Comparison of ENCODE assay signal across 17 cellular contexts in the genomic region with DNA sequence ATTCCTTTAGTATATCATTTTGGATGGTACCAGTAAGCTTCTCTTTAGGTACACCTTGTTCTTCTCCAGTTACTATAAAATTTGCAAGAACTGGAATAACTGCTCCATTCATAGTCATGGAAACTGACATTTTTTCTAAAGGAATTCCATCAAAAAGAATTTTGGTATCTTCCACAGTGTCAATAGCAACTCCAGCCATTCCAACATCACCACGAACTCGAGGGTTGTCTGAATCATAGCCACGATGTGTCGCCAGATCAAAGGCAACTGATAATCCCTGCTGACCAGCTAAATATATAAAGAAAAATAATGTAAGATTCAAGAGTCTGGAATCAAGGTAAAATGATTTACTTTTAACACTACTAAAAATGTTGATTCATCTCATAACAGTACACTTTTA. TPM values are rescaled to one million over a fixed set of nuclear protein-coding genes. Genes with fewer than 3 reads are reported as not detected.
DNase-seq lines count a peak whose midpoint lies in the region; ATAC-seq and TF ChIP-seq lines count a peak whose summit lies in the region.
"Had no signal": no experiment of that assay in that cellular context is flagged by ENCODE, and none has a peak within 500 bp of the region (broad histone marks: within the 10 kb centered on the region; RNA-seq: fewer than 3 reads in every experiment).

No MANE protein-coding gene starts in this region.

- H2BK20ac ChIP-seq in IMR-90 (ENCODE audit: low read depth, low read length): no peak overlapping the region

- no peak overlapping the region for H3K27ac ChIP-seq in IMR-90 (ENCODE audit: insufficient read depth, low read length)
- no peak overlapping the region for H3K27ac ChIP-seq in esophagus squamous epithelium
- H3K27ac ChIP-seq: PC-9 had no signal

- no peak for TF ChIP-seq RAD21 in IMR-90 (IDR thresholded peaks at IDR 0.05; ENCODE audit: low read length)

- no peaks in the 10 kb centered on the region for H3K9me3 ChIP-seq in IMR-90 (ENCODE audit: control insufficient read depth, insufficient read depth, low read length)
- H3K9me3 ChIP-seq in esophagus squamous epithelium: no peaks in the 10 kb centered on the region

- TF ChIP-seq CTCF in IMR-90 (conservative IDR thresholded peaks at IDR 0.05; ENCODE audit: low read depth, low read length) (no peak), esophagus squamous epithelium (IDR thresholded peaks at IDR 0.05) (no peak), lower leg skin (IDR thresholded peaks at IDR 0.05) (no peak)

- H3K18ac ChIP-seq in IMR-90 (ENCODE audit: low read depth, low read length): no peak overlapping the region

- H3K27me3 ChIP-seq in IMR-90 (ENCODE audit: control insufficient read depth, insufficient read depth, low read length) (no peaks in the 10 kb centered on the region), esophagus squamous epithelium (no peaks in the 10 kb centered on the region)

- H3K23ac ChIP-seq in IMR-90 (ENCODE audit: low read depth, low read length): no peak overlapping the region

- no peak overlapping the region for H2AK9ac ChIP-seq in IMR-90 (replicated peaks; ENCODE audit: low read depth, low read length, poor library complexity)

- H3K4me1 ChIP-seq in IMR-90 (ENCODE audit: control insufficient read depth, insufficient read depth, low read length) (no peaks in the 10 kb centered on the region; the same call in 1 of the 2 replicates), esophagus squamous epithelium (peaks cover 0 to 31% (median 6%) of the 10 kb centered on the region in 3 donors)

- H4K5ac ChIP-seq in IMR-90 (ENCODE audit: low read depth, low read length): no peak overlapping the region

- peaks cover 10 to 17% of the 10 kb centered on the region in 2 experiments for H3K79me1 ChIP-seq in IMR-90 (ENCODE audit: low read depth in 1 of 2, low read length in 2 of 2)

- no peaks in the 10 kb centered on the region; the same call in 1 of the 2 replicates for H3K9me1 ChIP-seq in IMR-90 (ENCODE audit: insufficient read depth, low read length)

- no TSS peak for BruUV-seq in IMR-90 (replicated peaks; lab: Mats Ljungman, UMichigan)

- H2AK5ac ChIP-seq in IMR-90 (ENCODE audit: low read depth, low read length): no peak overlapping the region

- H3K4me3 ChIP-seq in IMR-90 (ENCODE audit: insufficient read depth, low read depth, low read length) (no peak overlapping the region), esophagus squamous epithelium (no peak overlapping the region), lower leg skin (ENCODE audit: low read depth, poor library complexity, severe bottlenecking) (no peak overlapping the region)
- H3K4me3 ChIP-seq: PC-9 had no signal

- H3K56ac ChIP-seq in IMR-90 (ENCODE audit: extremely low read depth, insufficient read depth, low read length): no peak overlapping the region

- no peak overlapping the region for H3K14ac ChIP-seq in IMR-90 (replicated peaks; ENCODE audit: low read depth, low read length)

- TF ChIP-seq POLR2A in IMR-90 (IDR thresholded peaks at IDR 0.05; ENCODE audit: low read depth, low read length): no peak
- no peak for TF ChIP-seq POLR2A in esophagus squamous epithelium (IDR thresholded peaks at IDR 0.05)
- no peak for TF ChIP-seq POLR2A in lower leg skin (IDR thresholded peaks at IDR 0.05)

- no peak overlapping the region for H2AFZ ChIP-seq in IMR-90 (replicated peaks; ENCODE audit: low read length, poor library complexity)
- H2AFZ ChIP-seq: PC-9 had no signal

- POLR2A ChIA-PET in IMR-90 (lab: Charles Lee; ENCODE audit: unreplicated experiment): no interaction called here

- no peak overlapping the region for H2BK15ac ChIP-seq in IMR-90 (ENCODE audit: low read depth, low read length)

- H3K36me3 ChIP-seq in IMR-90 (ENCODE audit: control insufficient read depth, insufficient read depth, low read length): peaks cover 12% of the 10 kb centered on the region
- H3K36me3 ChIP-seq in esophagus squamous epithelium: peaks cover 0 to 55% (median 0%) of the 10 kb centered on the region in 3 donors

- H3K4ac ChIP-seq in IMR-90 (ENCODE audit: low read depth, low read length): no peak overlapping the region

- in situ Hi-C loops in IMR-90 (cut with MboI; ENCODE audit: low sequenced_read_pairs): no loop called here

- CTCF ChIA-PET in IMR-90 (lab: Yijun Ruan, JAX): no interaction called here

- no peak overlapping the region for H4K8ac ChIP-seq in IMR-90 (ENCODE audit: low read depth in 2 of 2, low read length in 2 of 2)

- H3K9ac ChIP-seq in IMR-90 (ENCODE audit: low read depth, low read length): no peak overlapping the region

- no peak overlapping the region for H2BK5ac ChIP-seq in IMR-90 (ENCODE audit: low read depth, low read length, poor library complexity, severe bottlenecking)

- ATAC-seq in IMR-90 (ENCODE audit: low read depth): no peak

- no peak overlapping the region for H3K4me2 ChIP-seq in IMR-90 (ENCODE audit: low read depth, low read length)
- H3K4me2 ChIP-seq: PC-9 had no signal

- no peak overlapping the region for H4K91ac ChIP-seq in IMR-90 (ENCODE audit: insufficient read depth, low read depth, low read length)

- intact Hi-C loops in IMR-90 (cut with micrococcal nuclease) (no loop called here), esophagus squamous epithelium (cut with DNase I) (no loop called here), lower leg skin (cut with DNase I; ENCODE audit: low total_unique reads) (no loop called here)

- WGBS in IMR-90 (ENCODE audit: extremely low coverage in 2 of 2, insufficient read length in 1 of 2), 2 experiments: no CpG with 5 or more reads among the region's 4 CpGs
- 62 to 75% methylated on average over 4 of the region's 4 CpGs for WGBS in esophagus squamous epithelium, 2 donors
- WGBS in lower leg skin, 2 donors: 77 to 89% methylated on average over 4 of the region's 4 CpGs

- no peak overlapping the region for H2BK120ac ChIP-seq in IMR-90 (ENCODE audit: low read depth, low read length)

- dilution Hi-C loops in IMR-90 (cut with HindIII; ENCODE audit: low sequenced_read_pairs, unreplicated experiment): no loop called here

- no peaks in the 10 kb centered on the region for H4K20me1 ChIP-seq in IMR-90 (ENCODE audit: insufficient read depth, low read length)

- DNase-seq in EL (peak; percentile 35), IMR-90 (peak; percentile 8), astrocyte of the hippocampus (ENCODE audit: low read depth, low spot score) (peak; percentile 41), kidney tubule cell (ENCODE audit: low spot score) (peak; percentile 6), esophagus squamous epithelium (lab: John Stamatoyannopoulos, UW) (no peak), lower leg skin (ENCODE audit: low spot score in 2 of 2) (no peak)
- DNase-seq in stimulated activated CD4-positive, alpha-beta T cell treated with anti-CD3 and anti-CD28 coated beads, Interleukin-4, amount 100 ng/mL, for 24 hours: no peak
- DNase-seq in effector CD4-positive, alpha-beta T cell: no peak
- DNase-seq: C1 segment of cervical spinal cord, DND-41, NCI-H1048, NCI-H146, NCI-H2081, NCI-H510A, NCI-H82, PC-9 had no signal

TF ChIP-seq in IMR-90, 13 proteins besides CTCF, POLR2A, EP300 and RAD21 (continues in another document):
- TF ChIP-seq MXI1 (IDR thresholded peaks at IDR 0.05; ENCODE audit: borderline replicate concordance, low read depth, low read length) (no peak), RCOR1 (IDR thresholded peaks at IDR 0.05; ENCODE audit: insufficient replicate concordance, low read length) (no peak), RFX5 (IDR thresholded peaks at IDR 0.05; ENCODE audit: low read depth, low read length) (no peak), CHD1 (IDR thresholded peaks at IDR 0.05; ENCODE audit: low read depth, low read length) (no peak), BHLHE40 (IDR thresholded peaks at IDR 0.05; ENCODE audit: low read depth, low read length) (no peak), FOS (IDR thresholded peaks at IDR 0.05; ENCODE audit: low read depth, low read length) (no peak), CEBPB (IDR thresholded peaks at IDR 0.05; ENCODE audit: low read depth, low read length) (no peak), SMC3 (IDR thresholded peaks at IDR 0.05; ENCODE audit: low read depth, low read length) (no peak), MAFK (IDR thresholded peaks at IDR 0.05; ENCODE audit: low read depth, low read length) (no peak)
- TF ChIP-seq, protein P1, sequence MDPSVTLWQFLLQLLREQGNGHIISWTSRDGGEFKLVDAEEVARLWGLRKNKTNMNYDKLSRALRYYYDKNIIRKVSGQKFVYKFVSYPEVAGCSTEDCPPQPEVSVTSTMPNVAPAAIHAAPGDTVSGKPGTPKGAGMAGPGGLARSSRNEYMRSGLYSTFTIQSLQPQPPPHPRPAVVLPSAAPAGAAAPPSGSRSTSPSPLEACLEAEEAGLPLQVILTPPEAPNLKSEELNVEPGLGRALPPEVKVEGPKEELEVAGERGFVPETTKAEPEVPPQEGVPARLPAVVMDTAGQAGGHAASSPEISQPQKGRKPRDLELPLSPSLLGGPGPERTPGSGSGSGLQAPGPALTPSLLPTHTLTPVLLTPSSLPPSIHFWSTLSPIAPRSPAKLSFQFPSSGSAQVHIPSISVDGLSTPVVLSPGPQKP (IDR thresholded peaks at IDR 0.05; ENCODE audit: borderline replicate concordance, low read depth, low read length): no peak
- TF ChIP-seq, protein P2, sequence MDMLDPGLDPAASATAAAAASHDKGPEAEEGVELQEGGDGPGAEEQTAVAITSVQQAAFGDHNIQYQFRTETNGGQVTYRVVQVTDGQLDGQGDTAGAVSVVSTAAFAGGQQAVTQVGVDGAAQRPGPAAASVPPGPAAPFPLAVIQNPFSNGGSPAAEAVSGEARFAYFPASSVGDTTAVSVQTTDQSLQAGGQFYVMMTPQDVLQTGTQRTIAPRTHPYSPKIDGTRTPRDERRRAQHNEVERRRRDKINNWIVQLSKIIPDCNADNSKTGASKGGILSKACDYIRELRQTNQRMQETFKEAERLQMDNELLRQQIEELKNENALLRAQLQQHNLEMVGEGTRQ (IDR thresholded peaks at IDR 0.05; ENCODE audit: low read depth, low read length): no peak

RNA-seq across cellular contexts. Expression of a gene that starts 5.3 kb away (rescaled TPM):
- total RNA-seq in IMR-90 (2012; rRNA removed): 11.7 and 15.3 TPM in 2 replicates
- polyA plus RNA-seq in IMR-90 (2012; rRNA removed): 8.3 and 10.6 TPM in 2 replicates
- 1.5 and 2.3 TPM in 2 replicates for polyA plus RNA-seq in IMR-90 (2012; cell fraction: cytosol; rRNA removed)
- 1.0 and 7.7 TPM in 2 replicates for polyA plus RNA-seq in IMR-90 (2012; cell fraction: nucleus; rRNA removed; ENCODE audit: low replicate concordance)
- 10 to 100 TPM in 3 of 4 donors, 1 to 10 TPM in 1; 8.5 to 16.8 (median 15.2) TPM for total RNA-seq in esophagus squamous epithelium
- 10 to 100 TPM; 14.9 to 16.9 (median 15.9) TPM for total RNA-seq in lower leg skin

RNA-seq across cellular contexts. Expression of a gene that starts 5.4 kb away (rescaled TPM):
- total RNA-seq in IMR-90 (2012; rRNA removed): 2.2 and 5.8 TPM in 2 replicates
- 3.2 and 3.7 TPM in 2 replicates for polyA plus RNA-seq in IMR-90 (2012; rRNA removed)
- polyA plus RNA-seq in IMR-90 (2012; cell fraction: cytosol; rRNA removed): 0.25 and 0.35 TPM in 2 replicates
- polyA plus RNA-seq in IMR-90 (2012; cell fraction: nucleus; rRNA removed; ENCODE audit: low replicate concordance): 0.10 and 0.94 TPM in 2 replicates
- total RNA-seq in esophagus squamous epithelium: 1 to 10 TPM; 4.9 to 6.1 (median 5.2) TPM
- total RNA-seq in lower leg skin: 1 to 10 TPM; 2.5 to 4.3 (median 2.8) TPM

RNA-seq across cellular contexts. Expression of a gene that starts 42.0 kb away (rescaled TPM):
- total RNA-seq in IMR-90 (2012; rRNA removed) (not detected in 2 replicates), esophagus squamous epithelium (not detected), lower leg skin (not detected)
- polyA plus RNA-seq in IMR-90 (2012; rRNA removed): not detected in 2 replicates
- polyA plus RNA-seq in IMR-90 (2012; cell fraction: cytosol; rRNA removed): not detected in 2 replicates
- not detected in 2 replicates for polyA plus RNA-seq in IMR-90 (2012; cell fraction: nucleus; rRNA removed; ENCODE audit: low replicate concordance)
- total RNA-seq: H4, PC-9 had no signal

Comparison
In these comparisons a context has a peak if more than half of its experiments do, and no peak if none do; other contexts are left out.
1. DNase-seq: peak in EL (single experiment), IMR-90 (single experiment), astrocyte of the hippocampus (single experiment) and kidney tubule cell (single experiment); none in esophagus squamous epithelium (single experiment), lower leg skin (0 of 2), stimulated activated CD4-positive, alpha-beta T cell treated with anti-CD3 and anti-CD28 coated beads, Interleukin-4, amount 100 ng/mL, for 24 hours (single experiment) and effector CD4-positive, alpha-beta T cell (single experiment).